In the genomic region with DNA sequence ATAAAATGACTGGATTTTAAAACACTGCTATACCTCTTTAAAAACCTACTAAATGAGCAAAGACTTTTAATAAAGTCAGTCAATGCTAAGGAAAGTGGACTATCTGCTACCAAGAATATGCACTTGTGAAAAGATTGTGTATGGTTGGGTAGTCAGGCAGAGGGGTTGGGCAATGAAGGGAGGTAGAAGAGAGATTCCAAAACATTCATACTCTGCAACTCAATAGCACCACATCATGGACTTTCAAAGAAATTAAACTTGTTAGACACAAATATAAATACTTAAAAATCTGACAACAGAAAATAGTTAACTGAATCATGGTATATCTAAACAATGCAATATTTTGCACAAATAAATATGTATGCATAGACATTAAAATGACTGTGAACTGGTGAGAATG, we compare ENCODE assay signal across 15 cellular contexts.
A peak's percentile ranks its signal among the peaks of the same experiment; 100 is the strongest.
DNase-seq lines count a peak whose midpoint lies in the region; ATAC-seq and TF ChIP-seq lines count a peak whose summit lies in the region.
"Had no signal": no experiment of that assay in that cellular context is flagged by ENCODE, and none has a peak within 500 bp of the region (broad histone marks: within the 10 kb centered on the region; RNA-seq: fewer than 3 reads in every experiment).

No MANE protein-coding gene starts in this region.

- H3K9me3 ChIP-seq in PC-9 (ENCODE audit: insufficient read depth, low read depth) (no peaks in the 10 kb centered on the region), thoracic aorta (peaks cover 7% of the 10 kb centered on the region)

- no peaks in the 10 kb centered on the region for H3F3A ChIP-seq in PC-9 (ENCODE audit: insufficient read depth, low read depth)

- intact Hi-C loops in PC-9 (cut with micrococcal nuclease; ENCODE audit: unreplicated experiment), result no loop called here

- no peaks in the 10 kb centered on the region for H3K36me3 ChIP-seq in PC-9 (ENCODE audit: low read depth)
- no peaks in the 10 kb centered on the region for H3K36me3 ChIP-seq in thoracic aorta

- ATAC-seq in thoracic aorta (ENCODE audit: insufficient number of reproducible peaks, low FRiP score, low read depth), result peak; percentile 82
- no peak for ATAC-seq in HG03432 (IDR thresholded peaks at IDR 0.05; ENCODE audit: unreplicated experiment)
- ATAC-seq: activated CD8-positive, alpha-beta memory T cell treated with anti-CD3 and anti-CD28 coated beads, Interleukin-2, amount 10 ng/mL, durations not matched to agents 7 days and 5 days; stimulated activated naive CD8-positive, alpha-beta T cell treated with anti-CD3 and anti-CD28 coated beads, Interleukin-15, Interleukin-2, amounts not matched to agents 100 U/mL and 50 U/mL, for 24 hours had no signal

- no peaks in the 10 kb centered on the region for H4K20me1 ChIP-seq in PC-9 (ENCODE audit: insufficient read depth)

- no peaks in the 10 kb centered on the region for H3K4me1 ChIP-seq in PC-9 (replicated peaks; ENCODE audit: insufficient read depth)
- no peaks in the 10 kb centered on the region for H3K4me1 ChIP-seq in thoracic aorta (ENCODE audit: control insufficient read depth in 1 of 2, low read depth in 2 of 2)

- TF ChIP-seq CTCF in PC-9 (conservative IDR thresholded peaks at IDR 0.05) (peak; percentile 35; the same call in 1 of the 2 replicates), fibroblast of mammary gland (conservative IDR thresholded peaks at IDR 0.05; ENCODE audit: control insufficient read depth, insufficient read depth, low read depth, low read length) (no peak), thoracic aorta (IDR thresholded peaks at IDR 0.05) (peak; percentile 38)

- H3K4me3 ChIP-seq in PC-9 (no peak overlapping the region), fibroblast of mammary gland (ENCODE audit: control insufficient read depth, low read depth, low read length) (no peak overlapping the region), thoracic aorta (no peak overlapping the region)

- H3K27me3 ChIP-seq in PC-9 (ENCODE audit: insufficient read depth, low read depth), result no peaks in the 10 kb centered on the region
- no peaks in the 10 kb centered on the region for H3K27me3 ChIP-seq in thoracic aorta (replicated peaks; ENCODE audit: insufficient read depth)

- H3K79me2 ChIP-seq in PC-9 (ENCODE audit: low read depth), result no peaks in the 10 kb centered on the region

- BruUV-seq in PC-9 (replicated peaks; lab: Mats Ljungman, UMichigan), result no TSS peak

- H3K9me2 ChIP-seq in PC-9 (ENCODE audit: insufficient read depth), result no peaks in the 10 kb centered on the region

- POLR2A ChIA-PET in PC-9 (lab: Charles Lee; ENCODE audit: unreplicated experiment), result no interaction called here

- CTCF ChIA-PET in PC-9 (lab: Charles Lee), result no interaction called here

- H2AFZ ChIP-seq in PC-9, result no peak overlapping the region

- H3K4me2 ChIP-seq in PC-9, result no peak overlapping the region

- H3K27ac ChIP-seq in PC-9, result no peak overlapping the region
- no peak overlapping the region for H3K27ac ChIP-seq in thoracic aorta
- H3K27ac ChIP-seq: RWPE1 had no signal

- peak; percentile 30 for DNase-seq in NOMO-1 treated with DMSO at 0.1 percent for 48 hours (lab: John Stamatoyannopoulos, UW; ENCODE audit: unreplicated experiment)
- no peak for DNase-seq in NOMO-1 (lab: John Stamatoyannopoulos, UW; ENCODE audit: unreplicated experiment in 2 of 2)
- no peak for DNase-seq in PC-9
- DNase-seq in fibroblast of mammary gland (ENCODE audit: low read depth), result peak; percentile 29
- DNase-seq in thoracic aorta (ENCODE audit: low spot score), result no peak
- no peak for DNase-seq in superior temporal gyrus (ENCODE audit: extremely low spot score)
- no peak for DNase-seq in NCI-H345 (lab: John Stamatoyannopoulos, UW)
- DNase-seq: activated CD8-positive, alpha-beta memory T cell treated with anti-CD3 and anti-CD28 coated beads, Interleukin-2, amount 10 ng/mL, durations not matched to agents 7 days and 5 days; activated gamma-delta T cell treated with Interleukin-2 at 50 U/mL for 16 hours; H7; NCI-H146; NCI-H526; stimulated activated naive CD8-positive, alpha-beta T cell treated with anti-CD3 and anti-CD28 coated beads, Interleukin-15, Interleukin-2, amounts not matched to agents 100 U/mL and 50 U/mL, for 24 hours had no signal

Comparison
In these comparisons a context has a peak if more than half of its experiments do, and no peak if none do; other contexts are left out.
1. DNase-seq: peak in NOMO-1 treated with DMSO at 0.1 percent for 48 hours (single experiment) and fibroblast of mammary gland (single experiment); none in NOMO-1 (0 of 2), PC-9 (0 of 2), thoracic aorta (single experiment), superior temporal gyrus (single experiment) and NCI-H345 (single experiment).